In the genomic region with DNA sequence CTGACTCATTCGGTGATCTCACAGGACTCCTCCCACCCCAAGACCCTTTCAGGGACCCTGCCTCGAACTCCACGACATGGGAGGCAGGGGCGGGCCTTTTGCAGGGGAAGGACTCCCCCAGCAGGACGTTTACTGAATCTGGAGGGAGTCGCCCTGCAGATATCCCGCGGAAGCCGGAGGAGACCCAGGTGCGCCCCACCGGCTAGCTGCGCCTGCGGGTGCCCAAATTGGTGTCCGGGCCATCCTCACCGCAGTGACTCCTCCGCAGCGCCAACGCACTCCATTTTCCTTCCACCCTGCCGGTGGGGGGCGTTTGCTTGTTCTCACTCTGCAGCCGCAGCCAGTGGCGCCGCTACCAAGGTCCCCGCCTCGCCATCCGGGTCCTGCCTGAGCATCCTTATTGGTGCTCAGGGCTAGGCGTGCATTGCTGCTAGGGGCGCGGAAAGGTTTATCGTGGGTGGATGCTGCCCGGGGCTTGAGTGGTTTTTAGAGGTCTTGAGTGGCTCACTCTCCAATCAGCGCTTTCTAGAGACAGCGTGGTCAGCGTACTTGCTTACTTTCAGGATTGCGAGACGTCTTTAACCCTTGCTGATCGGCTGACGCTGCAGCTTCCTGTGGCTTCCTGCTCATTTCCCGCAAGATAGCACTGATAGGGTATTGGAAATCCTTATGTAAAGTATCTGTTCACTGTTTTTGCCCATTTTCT, we compare ENCODE assay signal across 8 cellular contexts.
DNase-seq lines count a peak whose midpoint lies in the region; ATAC-seq, FAIRE-seq and TF ChIP-seq lines count a peak whose summit lies in the region.

No MANE protein-coding gene starts in this region.

- POLR2A ChIA-PET in AG04449 (lab: Yijun Ruan, JAX): no interaction called here
- POLR2A ChIA-PET in endothelial cell of umbilical vein (lab: Charles Lee): no interaction called here

- TF ChIP-seq POLR2A in endothelial cell of umbilical vein (IDR thresholded peaks at IDR 0.05; ENCODE audit: low read depth, low read length): no peak

- intact Hi-C loops in endothelial cell of umbilical vein (cut with micrococcal nuclease): loop anchor here (1.0 kb wide), 2 partner anchors 25 to 36 kb away; no protein-coding TSS in a partner anchor
- intact Hi-C loops in mucosa of descending colon (cut with DNase I, micrococcal nuclease): no loop called here

- peak; percentile 24 for DNase-seq in AG04449 (ENCODE audit: low read depth, low spot score)
- DNase-seq in NCI-H526 treated with DMSO at 0.1 percent for 48 hours (lab: John Stamatoyannopoulos, UW): peak; percentile 50
- DNase-seq in activated CD8-positive, alpha-beta memory T cell treated with anti-CD3 and anti-CD28 coated beads, Interleukin-2, amount 50 U/mL, for 48 hours: peak; percentile 85
- peak; percentile 50 for DNase-seq in endothelial cell of umbilical vein (ENCODE audit: low read depth, low spot score)
- DNase-seq in mucosa of descending colon: peak; percentile 71 to 87 (median 76)
- peak; percentile 57 to 61 for DNase-seq in stimulated activated CD8-positive, alpha-beta memory T cell treated with anti-CD3 and anti-CD28 coated beads, Interleukin-2, amount 100 ng/mL, for 48 hours (ENCODE audit: low read depth in 2 of 2)

- ATAC-seq in GM18868 (IDR thresholded peaks at IDR 0.05; ENCODE audit: unreplicated experiment): peak; percentile 92
- peak; percentile 92 for ATAC-seq in HG03097 (IDR thresholded peaks at IDR 0.05; ENCODE audit: low FRiP score, unreplicated experiment)
- ATAC-seq in mucosa of descending colon: peak; percentile 91

- TF ChIP-seq CTCF in AG04449 (IDR thresholded peaks at IDR 0.05; ENCODE audit: insufficient read depth, low read length, missing control alignments): peak; percentile 57
- peak; percentile 42 to 50 for TF ChIP-seq CTCF in endothelial cell of umbilical vein (IDR thresholded peaks at IDR 0.05; ENCODE audit: extremely low read depth in 1 of 2, insufficient read depth in 1 of 2, low read depth in 1 of 2, low read length in 2 of 2)
- TF ChIP-seq CTCF in mucosa of descending colon (IDR thresholded peaks at IDR 0.05): no peak

- no peaks in the 10 kb centered on the region for H3K9me3 ChIP-seq in endothelial cell of umbilical vein (replicated peaks; ENCODE audit: control insufficient read depth, insufficient read depth, low read length)
- no peaks in the 10 kb centered on the region for H3K9me3 ChIP-seq in mucosa of descending colon

- CTCF ChIA-PET in AG04449 (lab: Yijun Ruan, JAX): interaction anchor here (0.7 kb wide), 1 partner anchor 18 kb away, joined by 3 read pairs; no protein-coding TSS in a partner anchor
- CTCF ChIA-PET in endothelial cell of umbilical vein (lab: Charles Lee): no interaction called here

- peak; percentile 85 for FAIRE-seq in endothelial cell of umbilical vein (lab: Jason Lieb, UNC)

- no peaks in the 10 kb centered on the region for H4K20me1 ChIP-seq in endothelial cell of umbilical vein (replicated peaks; ENCODE audit: control insufficient read depth, extremely low read depth, insufficient read depth, low read length)

- no peak overlapping the region for H3K27ac ChIP-seq in endothelial cell of umbilical vein (ENCODE audit: insufficient read depth, low read depth, low read length)

- peak overlapping the region; percentile 3 for H3K9ac ChIP-seq in endothelial cell of umbilical vein (replicated peaks; ENCODE audit: extremely low read depth, insufficient read depth, low read length)

- H3K36me3 ChIP-seq in endothelial cell of umbilical vein (ENCODE audit: control insufficient read depth in 2 of 2, extremely low read depth in 1 of 2, insufficient read depth in 2 of 2, low read length in 2 of 2) (no peaks in the 10 kb centered on the region), mucosa of descending colon (ENCODE audit: low read depth) (no peaks in the 10 kb centered on the region)

- H3K4me1 ChIP-seq in endothelial cell of umbilical vein (ENCODE audit: control insufficient read depth, extremely low read depth, insufficient read depth, low read length) (peaks cover 13% of the 10 kb centered on the region), mucosa of descending colon (ENCODE audit: low read depth) (peaks cover 13% of the 10 kb centered on the region)

- H3K4me3 ChIP-seq in AG04449 (ENCODE audit: low read depth, low read length) (peak overlapping the region; percentile 64), endothelial cell of umbilical vein (replicated peaks in 1 of 3; ENCODE audit: insufficient read depth in 1 of 3, low read depth in 1 of 3, low read length in 3 of 3) (peak overlapping the region; percentile 20 to 59 (median 40)), mucosa of descending colon (no peak overlapping the region)

- dilution Hi-C loops in endothelial cell of umbilical vein (cut with MboI; ENCODE audit: extremely low pct_ligation_motif_present, low sequenced_read_pairs): no loop called here

- H3K27me3 ChIP-seq in endothelial cell of umbilical vein (ENCODE audit: control insufficient read depth in 2 of 2, insufficient read depth in 2 of 2, low read length in 2 of 2): peaks cover 4 to 18% of the 10 kb centered on the region in 2 experiments

- BruUV-seq in endothelial cell of umbilical vein (replicated peaks; lab: Mats Ljungman, UMichigan): no TSS peak

- peak overlapping the region; percentile 91 for H3K4me2 ChIP-seq in endothelial cell of umbilical vein (ENCODE audit: insufficient read depth, low read length)

- H3K79me2 ChIP-seq in endothelial cell of umbilical vein (ENCODE audit: control insufficient read depth, insufficient read depth, low read length): no peaks in the 10 kb centered on the region

- peak overlapping the region; percentile 94 for H2AFZ ChIP-seq in endothelial cell of umbilical vein (ENCODE audit: low read depth, low read length)

- no peaks in the 10 kb centered on the region for H3K9me1 ChIP-seq in endothelial cell of umbilical vein (replicated peaks; ENCODE audit: control insufficient read depth, extremely low read depth, insufficient read depth, low read length)

TF ChIP-seq in endothelial cell of umbilical vein, 7 proteins besides CTCF, POLR2A, EP300 and RAD21:
- TF ChIP-seq GATA2 (IDR thresholded peaks at IDR 0.05; ENCODE audit: insufficient read depth, insufficient read length, low read depth, low read length): peak; percentile 93
- no peak for TF ChIP-seq POLR2AphosphoS5 (IDR thresholded peaks at IDR 0.05; ENCODE audit: insufficient read depth, low read depth, low read length)
- TF ChIP-seq MYC (IDR thresholded peaks at IDR 0.05; ENCODE audit: low read depth, low read length): no peak
- TF ChIP-seq JUN (IDR thresholded peaks at IDR 0.05; ENCODE audit: borderline replicate concordance, insufficient read depth, insufficient read length, low read depth): no peak
- peak; percentile 50 for TF ChIP-seq FOS (IDR thresholded peaks at IDR 0.05; ENCODE audit: borderline replicate concordance, insufficient read depth, low read length)
- TF ChIP-seq, protein P1, sequence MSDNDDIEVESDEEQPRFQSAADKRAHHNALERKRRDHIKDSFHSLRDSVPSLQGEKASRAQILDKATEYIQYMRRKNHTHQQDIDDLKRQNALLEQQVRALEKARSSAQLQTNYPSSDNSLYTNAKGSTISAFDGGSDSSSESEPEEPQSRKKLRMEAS (IDR thresholded peaks at IDR 0.05; ENCODE audit: insufficient read depth, insufficient read length): no peak
- TF ChIP-seq EZH2 (IDR thresholded peaks at IDR 0.05; ENCODE audit: borderline replicate concordance, low read depth, low read length, severe bottlenecking): no peak

Comparison
In these comparisons a context has a peak if more than half of its experiments do, and no peak if none do; other contexts are left out.
1. DNase-seq: peak in every context shown above with its lines; median percentile 85 in activated CD8-positive, alpha-beta memory T cell treated with anti-CD3 and anti-CD28 coated beads, Interleukin-2, amount 50 U/mL, for 48 hours; 76 in mucosa of descending colon; 59 in stimulated activated CD8-positive, alpha-beta memory T cell treated with anti-CD3 and anti-CD28 coated beads, Interleukin-2, amount 100 ng/mL, for 48 hours; 50 in NCI-H526 treated with DMSO at 0.1 percent for 48 hours; 50 in endothelial cell of umbilical vein; 24 in AG04449.